16 cellular contexts compared by ENCODE assay signal in genomic region chr2:189552991-189553404, GRCh38. TPM values are rescaled to one million over a fixed set of nuclear protein-coding genes. Genes with fewer than 3 reads are reported as not detected.
DNase-seq lines count a peak whose midpoint lies in the region; ATAC-seq, FAIRE-seq and TF ChIP-seq lines count a peak whose summit lies in the region.
"Had no signal": no experiment of that assay in that cellular context is flagged by ENCODE, and none has a peak within 500 bp of the region (broad histone marks: within the 10 kb centered on the region; RNA-seq: fewer than 3 reads in every experiment).

No MANE protein-coding gene starts in this region.

- FAIRE-seq in endometrium (lab: Jason Lieb, UNC): peak; percentile 4

- TF ChIP-seq POLR2A in tibial nerve (IDR thresholded peaks at IDR 0.05): no peak

- TF ChIP-seq RAD21 in liver (IDR thresholded peaks at IDR 0.05): no peak

- H3K27ac ChIP-seq in liver (ENCODE audit: low read depth in 1 of 2, low read length in 2 of 2) (peak overlapping the region; percentile 81 to 88), tibial nerve (peak overlapping the region in 3 of 4 donors; percentile 27 to 69 (median 63))
- H3K27ac ChIP-seq: HL-60 had no signal

- no peaks in the 10 kb centered on the region for H3K27me3 ChIP-seq in liver (ENCODE audit: control insufficient read depth in 4 of 4, insufficient read depth in 4 of 4, low read length in 3 of 4)
- no peaks in the 10 kb centered on the region for H3K27me3 ChIP-seq in tibial nerve
- H3K27me3 ChIP-seq: ovary had no signal

- H3K9ac ChIP-seq in liver (ENCODE audit: low read depth in 1 of 2, low read length in 2 of 2): peak overlapping the region in 1 of 2 donors; percentile 33

- H3K4me1 ChIP-seq in liver (ENCODE audit: control insufficient read depth in 4 of 4, insufficient read depth in 4 of 4, low read length in 3 of 4) (peaks cover 18 to 59% (median 42%) of the 10 kb centered on the region in 4 donors), tibial nerve (peaks cover 0 to 60% (median 2%) of the 10 kb centered on the region in 4 donors)

- H3K4me3 ChIP-seq in liver (ENCODE audit: low read depth in 1 of 3, low read length in 3 of 3) (no peak overlapping the region), tibial nerve (no peak overlapping the region)
- H3K4me3 ChIP-seq: ovary had no signal

- DNase-seq in RKO (ENCODE audit: low spot score): peak; percentile 22
- DNase-seq in tibial nerve (ENCODE audit: low spot score in 2 of 2): no peak
- DNase-seq in hepatic stellate cell (ENCODE audit: low spot score): no peak
- no peak for DNase-seq in Kasumi-1 (lab: John Stamatoyannopoulos, UW)
- DNase-seq: activated CD4-positive, alpha-beta T cell treated with anti-CD3 and anti-CD28 coated beads for 4 hours; activated T-cell treated with anti-CD3 and anti-CD28 coated beads, Interleukin-2, amount 50 U/mL, for 1 hour; cortex of kidney; midbrain; NCI-H2081; ovary; T-helper 17 cell had no signal

- no peak for TF ChIP-seq EP300 in tibial nerve (IDR thresholded peaks at IDR 0.05)

- TF ChIP-seq CTCF in liver (IDR thresholded peaks at IDR 0.05; ENCODE audit: low read depth, low read length, missing input control) (no peak), tibial nerve (IDR thresholded peaks at IDR 0.05) (no peak)

- H3K9me3 ChIP-seq in liver (ENCODE audit: control insufficient read depth in 4 of 4, low read length in 3 of 4) (no peaks in the 10 kb centered on the region), tibial nerve (no peaks in the 10 kb centered on the region)
- H3K9me3 ChIP-seq: ovary had no signal

- ATAC-seq in GM21423 (IDR thresholded peaks at IDR 0.05; ENCODE audit: unreplicated experiment) (no peak), HG02981 (IDR thresholded peaks at IDR 0.05; ENCODE audit: unreplicated experiment) (no peak)
- ATAC-seq: T-helper 17 cell had no signal

- 13% methylated on average over 2 of the region's 2 CpGs for WGBS in liver
- WGBS in tibial nerve, 2 donors: 29 to 37% methylated on average over 2 of the region's 2 CpGs

- H3K36me3 ChIP-seq in liver (ENCODE audit: control insufficient read depth in 4 of 4, insufficient read depth in 3 of 4, low read depth in 1 of 4, low read length in 3 of 4) (no peaks in the 10 kb centered on the region), tibial nerve (no peaks in the 10 kb centered on the region)
- H3K36me3 ChIP-seq: ovary had no signal

TF ChIP-seq in liver, 16 proteins besides CTCF, POLR2A, EP300 and RAD21:
- TF ChIP-seq JUND (IDR thresholded peaks at IDR 0.05) (no peak), MAX (IDR thresholded peaks at IDR 0.05) (no peak), YY1 (IDR thresholded peaks at IDR 0.05) (no peak), TAF1 (conservative IDR thresholded peaks at IDR 0.05) (no peak), NR2F2 (IDR thresholded peaks at IDR 0.05) (no peak), HNF4G (IDR thresholded peaks at IDR 0.05) (no peak), REST (IDR thresholded peaks at IDR 0.05) (no peak), ZBTB33 (IDR thresholded peaks at IDR 0.05) (no peak), HNF4A (conservative IDR thresholded peaks at IDR 0.05) (no peak)

RNA-seq across cellular contexts. Expression of gene SLC40A1, which starts 27.6 kb away (rescaled TPM):
- total RNA-seq in liver (100 to 1,000 TPM; 231 to 572 TPM), tibial nerve (10 to 100 TPM; 26.0 to 51.1 (median 36.0) TPM)
- 100 to 1,000 TPM in 1 of 2 donors, 10 to 100 TPM in 1; 97.4 to 105 TPM for polyA plus RNA-seq in liver

Comparison
In these comparisons a context has a peak if more than half of its experiments do, and no peak if none do; other contexts are left out.
1. RNA of gene SLC40A1, which starts 27.6 kb away (total RNA-seq): 231 to 572 TPM in liver; 26.0 to 51.1 TPM in tibial nerve; every median in the first group is over 4 times any median in the second.